ENCODE assay signal across 22 cellular contexts in the genomic region with DNA sequence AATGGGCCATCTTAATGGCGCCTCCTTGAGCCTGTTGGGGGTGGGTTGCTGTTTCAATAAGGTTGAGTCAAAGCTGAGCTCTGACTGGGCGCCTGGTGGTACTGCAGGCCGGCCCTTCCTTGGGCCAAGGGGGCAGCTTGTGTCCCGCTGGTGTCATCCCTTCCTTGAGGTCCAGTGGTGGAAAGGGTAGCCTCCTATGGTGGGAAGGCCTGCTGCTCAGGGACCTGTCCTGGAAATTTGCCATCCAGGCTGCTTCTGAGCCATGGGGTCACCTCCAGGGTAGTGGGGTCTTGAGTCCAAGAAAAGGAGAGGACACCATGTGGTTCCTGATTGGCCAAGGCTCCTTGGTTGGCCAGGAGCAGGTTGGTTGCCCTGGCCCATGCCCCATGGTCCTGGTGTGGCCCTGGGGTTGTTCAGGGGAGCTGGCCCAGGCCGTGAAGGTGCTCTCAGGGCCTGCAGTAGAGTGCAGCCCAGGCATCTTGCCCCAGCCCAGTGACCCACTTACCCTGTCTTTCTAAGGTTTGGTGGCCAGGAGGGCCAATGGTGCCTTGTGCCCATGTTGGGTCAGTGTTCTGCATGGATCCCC.
DNase-seq lines count a peak whose midpoint lies in the region; ATAC-seq and TF ChIP-seq lines count a peak whose summit lies in the region.
"Had no signal": no experiment of that assay in that cellular context is flagged by ENCODE, and none has a peak within 500 bp of the region (broad histone marks: within the 10 kb centered on the region; RNA-seq: fewer than 3 reads in every experiment).

No MANE protein-coding gene starts in this region.

- H3K27ac ChIP-seq in dorsolateral prefrontal cortex (no peak overlapping the region), suprapubic skin (no peak overlapping the region)
- H3K27ac ChIP-seq: gastroesophageal sphincter, KMS-11, parathyroid adenoma, upper lobe of left lung had no signal

- TF ChIP-seq CTCF in dorsolateral prefrontal cortex (IDR thresholded peaks at IDR 0.05 in 54 of 56, conservative IDR thresholded peaks at IDR 0.05 in 2 of 56; ENCODE audit: low read depth in 1 of 56, partially characterized antibody in 56 of 56): no peak
- no peak for TF ChIP-seq CTCF in mucosa of descending colon (IDR thresholded peaks at IDR 0.05)
- TF ChIP-seq CTCF in suprapubic skin (IDR thresholded peaks at IDR 0.05): no peak

- H3K4me1 ChIP-seq in mucosa of descending colon (ENCODE audit: low read depth) (no peaks in the 10 kb centered on the region), suprapubic skin (no peaks in the 10 kb centered on the region)
- H3K4me1 ChIP-seq: gastroesophageal sphincter, parathyroid adenoma, upper lobe of left lung had no signal

- 73% methylated on average over 4 of the region's 5 CpGs for WGBS in suprapubic skin

- TF ChIP-seq POLR2A in suprapubic skin (IDR thresholded peaks at IDR 0.05): no peak

- H3K4me3 ChIP-seq in dorsolateral prefrontal cortex (no peak overlapping the region), mucosa of descending colon (no peak overlapping the region), suprapubic skin (no peak overlapping the region)
- H3K4me3 ChIP-seq: gastroesophageal sphincter, upper lobe of left lung had no signal

- ATAC-seq in mucosa of descending colon: no peak
- ATAC-seq: activated CD4-positive, CD25-positive, alpha-beta regulatory T cell treated with anti-CD3 and anti-CD28 coated beads, Interleukin-2, amount 50 U/mL, for 24 hours; gastroesophageal sphincter; naive thymus-derived CD4-positive, alpha-beta T cell had no signal

- DNase-seq in activated effector memory CD4-positive, alpha-beta T cell treated with anti-CD3 and anti-CD28 coated beads, Interleukin-2, amount 50 U/mL, for 16 hours: peak; percentile 36
- DNase-seq in activated effector memory CD4-positive, alpha-beta T cell treated with Interleukin-2 at 50 U/mL for 16 hours: no peak
- DNase-seq in dorsolateral prefrontal cortex (peak in 6 of 10 donors; percentile 2 to 26 (median 18)), mucosa of descending colon (peak in 2 of 3 donors; percentile 3 to 19), suprapubic skin (ENCODE audit: low spot score in 2 of 2) (peak; percentile 44 to 59), NCI-H1092 (lab: John Stamatoyannopoulos, UW) (no peak), KG1 (lab: John Stamatoyannopoulos, UW) (no peak), cortex of kidney (lab: John Stamatoyannopoulos, UW) (no peak)
- DNase-seq: activated naive CD4-positive, alpha-beta T cell treated with anti-CD3 and anti-CD28 coated beads for 36 hours; DMS53; kidney glomerular epithelial cell; mesenchymal stem cell; NCI-H1436 treated with DMSO at 0.1 percent for 48 hours; NCI-H524; NK-92 treated with Interleukin-12 subunit alpha and Interleukin-12 subunit beta, amount 100 ng/mL, for 24 hours; stimulated activated CD8-positive, alpha-beta memory T cell treated with anti-CD3 and anti-CD28 coated beads, Interleukin-4, amount 100 ng/mL, for 48 hours; upper lobe of left lung had no signal

- intact Hi-C loops in dorsolateral prefrontal cortex (cut with DNase I): no loop called here
- intact Hi-C loops in mucosa of descending colon (cut with DNase I, micrococcal nuclease): no loop called here

- no peaks in the 10 kb centered on the region for H3K27me3 ChIP-seq in dorsolateral prefrontal cortex
- H3K27me3 ChIP-seq in suprapubic skin: no peaks in the 10 kb centered on the region
- H3K27me3 ChIP-seq: gastroesophageal sphincter, upper lobe of left lung had no signal

- H3K9me3 ChIP-seq in mucosa of descending colon (peaks cover 88% of the 10 kb centered on the region), suprapubic skin (peaks cover 28% of the 10 kb centered on the region)

- H3K36me3 ChIP-seq in mucosa of descending colon (ENCODE audit: low read depth) (no peaks in the 10 kb centered on the region), suprapubic skin (no peaks in the 10 kb centered on the region)
- H3K36me3 ChIP-seq: upper lobe of left lung had no signal

- TF ChIP-seq EP300 in suprapubic skin (IDR thresholded peaks at IDR 0.05): no peak

Comparison
In these comparisons a context has a peak if more than half of its experiments do, and no peak if none do; other contexts are left out.
1. DNase-seq: peak in activated effector memory CD4-positive, alpha-beta T cell treated with anti-CD3 and anti-CD28 coated beads, Interleukin-2, amount 50 U/mL, for 16 hours (single experiment), dorsolateral prefrontal cortex (6 of 10), mucosa of descending colon (2 of 3) and suprapubic skin (2 of 2); none in activated effector memory CD4-positive, alpha-beta T cell treated with Interleukin-2 at 50 U/mL for 16 hours (single experiment), NCI-H1092 (single experiment), KG1 (single experiment) and cortex of kidney (single experiment).